In the genomic region with DNA sequence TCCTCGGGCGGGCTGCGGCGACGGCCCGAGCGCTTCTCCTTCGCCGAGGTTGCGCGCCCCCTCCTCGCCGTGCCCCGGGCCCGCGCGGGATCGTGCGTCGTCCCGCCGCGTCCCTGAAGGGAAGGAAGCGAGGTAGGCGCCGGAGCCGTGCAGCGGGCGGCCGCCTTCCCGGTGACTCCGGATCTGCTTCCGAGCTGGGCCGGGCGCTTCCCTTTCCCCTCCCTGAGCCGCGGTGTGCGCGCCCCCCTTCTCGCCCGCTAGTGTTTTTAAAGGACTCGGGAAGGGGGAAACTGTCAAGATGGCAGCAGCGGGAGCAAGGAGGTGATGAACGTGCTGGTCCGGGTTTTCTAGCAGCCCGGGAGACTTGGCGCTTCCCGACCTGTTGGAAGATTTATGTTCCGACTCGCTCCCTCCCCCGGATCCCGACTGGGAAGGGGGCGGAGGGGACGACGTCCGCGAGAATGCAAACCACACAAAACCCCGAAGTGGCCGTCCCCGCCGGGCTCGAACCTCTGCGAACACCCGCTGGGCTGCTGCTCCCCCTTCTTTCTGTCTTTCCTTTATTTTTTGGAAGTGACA, we compare ENCODE assay signal across 8 cellular contexts. TPM values are rescaled to one million over a fixed set of nuclear protein-coding genes. Genes with fewer than 3 reads are reported as not detected.
DNase-seq lines count a peak whose midpoint lies in the region; ATAC-seq and TF ChIP-seq lines count a peak whose summit lies in the region.

No MANE protein-coding gene starts in this region.

- H3K27me3 Mint-ChIP-seq in activated naive CD8-positive, alpha-beta T cell treated with anti-CD3 and anti-CD28 coated beads, Interleukin-2, amount 50 U/mL, for 24 hours, result peaks cover 13% of the 10 kb centered on the region
- no peaks in the 10 kb centered on the region for H3K27me3 Mint-ChIP-seq in osteocyte (ENCODE audit: unreplicated experiment)

- peak overlapping the region; percentile 52 for H3K27ac Mint-ChIP-seq in activated naive CD8-positive, alpha-beta T cell treated with anti-CD3 and anti-CD28 coated beads, Interleukin-2, amount 50 U/mL, for 24 hours
- H3K27ac Mint-ChIP-seq in osteocyte (ENCODE audit: unreplicated experiment), result peak overlapping the region; percentile 87

- no peak for TF ChIP-seq CTCF in osteocyte (IDR thresholded peaks at IDR 0.05)

- ATAC-seq in HG02571 (IDR thresholded peaks at IDR 0.05; ENCODE audit: unreplicated experiment) (peak; percentile 1), GM18870 (IDR thresholded peaks at IDR 0.05; ENCODE audit: unreplicated experiment) (no peak)
- no peak for ATAC-seq in activated naive CD8-positive, alpha-beta T cell treated with anti-CD3 and anti-CD28 coated beads, Interleukin-2, amount 50 U/mL, for 24 hours

- no peaks in the 10 kb centered on the region for H3K9me3 Mint-ChIP-seq in activated naive CD8-positive, alpha-beta T cell treated with anti-CD3 and anti-CD28 coated beads, Interleukin-2, amount 50 U/mL, for 24 hours
- H3K9me3 Mint-ChIP-seq in osteocyte (ENCODE audit: unreplicated experiment), result no peaks in the 10 kb centered on the region

- peak overlapping the region; percentile 92 for H3K4me3 Mint-ChIP-seq in activated naive CD8-positive, alpha-beta T cell treated with anti-CD3 and anti-CD28 coated beads, Interleukin-2, amount 50 U/mL, for 24 hours
- H3K4me3 Mint-ChIP-seq in osteocyte (ENCODE audit: unreplicated experiment), result peak overlapping the region; percentile 84

- DNase-seq in NCI-H1436 (lab: John Stamatoyannopoulos, UW) (peak; percentile 51), NCI-H1436 treated with DMSO at 0.1 percent for 48 hours (lab: John Stamatoyannopoulos, UW) (no peak), NCI-H460 (ENCODE audit: extremely low read depth, low read depth) (peak; percentile 25), glomerular visceral epithelial cell (ENCODE audit: extremely low spot score) (peak; percentile 78), osteocyte (ENCODE audit: extremely low spot score, unreplicated experiment) (peak; percentile 86)
- DNase-seq in activated naive CD8-positive, alpha-beta T cell treated with anti-CD3 and anti-CD28 coated beads, Interleukin-2, amount 50 U/mL, for 24 hours, result peak; percentile 30

- no peaks in the 10 kb centered on the region for H3K36me3 Mint-ChIP-seq in activated naive CD8-positive, alpha-beta T cell treated with anti-CD3 and anti-CD28 coated beads, Interleukin-2, amount 50 U/mL, for 24 hours (ENCODE audit: low read depth)
- no peaks in the 10 kb centered on the region for H3K36me3 Mint-ChIP-seq in osteocyte (ENCODE audit: unreplicated experiment)

- peaks cover 43% of the 10 kb centered on the region for H3K4me1 Mint-ChIP-seq in activated naive CD8-positive, alpha-beta T cell treated with anti-CD3 and anti-CD28 coated beads, Interleukin-2, amount 50 U/mL, for 24 hours
- peaks cover 38% of the 10 kb centered on the region for H3K4me1 Mint-ChIP-seq in osteocyte (ENCODE audit: unreplicated experiment)

RNA-seq across cellular contexts. Expression of a gene that starts 0.7 kb away (rescaled TPM):
- 6.0 and 6.2 TPM in 2 replicates for total RNA-seq in NCI-H460 (2014; rRNA removed; shearing (Covaris generic))
- polyA plus RNA-seq in NCI-H460 (2014; cell fraction: nucleus; rRNA removed), result 1.8 and 2.1 TPM in 2 replicates
- 60.3 and 62.9 TPM in 2 replicates for total RNA-seq in osteocyte
